Comparison of ENCODE assay signal across 18 cellular contexts in the genomic region with DNA sequence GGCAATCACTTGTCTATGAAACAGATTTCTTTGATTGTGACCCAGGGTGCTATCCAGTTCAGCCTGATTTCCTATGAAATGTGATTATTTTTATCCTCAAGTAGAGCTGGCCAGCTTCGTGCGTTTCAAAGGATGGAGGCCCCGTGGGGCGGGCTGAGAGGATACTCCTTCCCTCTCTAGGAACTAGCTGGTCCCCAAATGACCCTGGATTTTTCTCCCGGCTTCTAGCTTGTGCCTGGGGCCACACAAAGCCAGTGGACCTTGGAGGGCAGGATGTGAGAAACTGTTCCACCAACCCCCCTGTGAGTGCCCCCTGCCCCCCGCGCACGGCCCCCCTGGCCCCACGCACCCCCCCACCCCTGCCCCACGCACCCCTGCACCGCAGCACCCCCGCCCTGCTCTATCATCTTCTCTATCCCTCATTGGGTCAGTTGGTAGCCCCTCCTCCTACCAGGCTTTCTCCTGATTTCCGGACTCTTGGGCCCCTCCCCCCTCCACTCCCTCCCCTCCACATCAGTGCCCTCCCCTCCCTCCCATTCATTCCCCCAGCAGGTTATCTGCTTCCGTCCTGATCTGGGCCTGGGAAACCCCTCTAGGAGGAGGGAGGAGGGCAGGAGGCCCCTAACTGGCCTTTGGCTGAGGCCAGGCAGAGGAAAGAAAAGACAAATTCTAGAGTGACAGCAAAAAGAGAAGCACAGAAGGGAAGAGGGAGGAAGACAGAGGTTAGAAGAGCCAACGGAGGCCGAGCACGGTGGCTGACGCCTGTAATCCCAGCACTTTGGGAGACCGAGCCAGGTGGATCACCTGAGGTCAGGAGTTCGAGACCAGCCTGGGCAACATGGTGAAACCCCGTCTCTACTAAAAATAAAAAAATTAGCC. TPM values are rescaled to one million over a fixed set of nuclear protein-coding genes. Genes with fewer than 3 reads are reported as not detected.
DNase-seq lines count a peak whose midpoint lies in the region; ATAC-seq, FAIRE-seq and TF ChIP-seq lines count a peak whose summit lies in the region.
"Had no signal": no experiment of that assay in that cellular context is flagged by ENCODE, and none has a peak within 500 bp of the region (broad histone marks: within the 10 kb centered on the region; RNA-seq: fewer than 3 reads in every experiment).

No MANE protein-coding gene starts in this region.

- no peak overlapping the region for H3K4me3 ChIP-seq in BLaER1 treated with 17β-estradiol and CSF1 and Interleukin-3, amounts not matched to agents 10 nM and 100 nM
- no peak overlapping the region for H3K4me3 ChIP-seq in mesendoderm (ENCODE audit: low read length)
- H3K4me3 ChIP-seq: SJCRH30, stomach had no signal

- POLR2A ChIA-PET in activated CD8-positive, alpha-beta T cell treated with anti-CD3 and anti-CD28 coated beads for 36 hours (lab: Charles Lee), result no interaction called here

- H3K27ac ChIP-seq in BLaER1 treated with 17β-estradiol and CSF1 and Interleukin-3, amounts not matched to agents 10 nM and 100 nM, result peak overlapping the region in 4 of 11 experiments; percentile 5 to 48 (median 33); a peak in 4 of 22 replicates
- no peak overlapping the region for H3K27ac ChIP-seq in mesendoderm (ENCODE audit: low read depth, low read length)
- H3K27ac ChIP-seq: SJCRH30, stomach had no signal

- no peaks in the 10 kb centered on the region for H3K36me3 Mint-ChIP-seq in activated CD8-positive, alpha-beta T cell treated with anti-CD3 and anti-CD28 coated beads for 36 hours (ENCODE audit: low read depth)
- H3K36me3 Mint-ChIP-seq: brain had no signal

- no peak overlapping the region for H2BK5ac ChIP-seq in mesendoderm (ENCODE audit: low read length)

- H3K4me3 Mint-ChIP-seq in activated CD8-positive, alpha-beta T cell treated with anti-CD3 and anti-CD28 coated beads for 36 hours, result no peak overlapping the region
- H3K4me3 Mint-ChIP-seq: CD4-positive, alpha-beta T cell had no signal

- no peaks in the 10 kb centered on the region for H3K9me3 ChIP-seq in BLaER1 treated with 17β-estradiol and CSF1 and Interleukin-3, amounts not matched to agents 10 nM and 100 nM (replicated peaks in 1 of 11)
- H3K9me3 ChIP-seq: SJCRH30, stomach had no signal

- no peak overlapping the region for H4K5ac ChIP-seq in mesendoderm (ENCODE audit: low read length)

- H3K9me3 Mint-ChIP-seq in activated CD8-positive, alpha-beta T cell treated with anti-CD3 and anti-CD28 coated beads for 36 hours, result no peaks in the 10 kb centered on the region
- H3K9me3 Mint-ChIP-seq: CD4-positive, alpha-beta T cell had no signal

- H2BK120ac ChIP-seq in mesendoderm (ENCODE audit: low read depth, low read length), result no peak overlapping the region

- whole genome bisulfite sequencing in mesendoderm (ENCODE audit: extremely low coverage, insufficient coverage, low lambda C conversion rate), result no CpG with 5 or more reads among the region's 21 CpGs

- H3K27me3 Mint-ChIP-seq in activated CD8-positive, alpha-beta T cell treated with anti-CD3 and anti-CD28 coated beads for 36 hours, result no peaks in the 10 kb centered on the region
- H3K27me3 Mint-ChIP-seq: CD4-positive, alpha-beta T cell had no signal

- no peak overlapping the region for H3K4ac ChIP-seq in mesendoderm (ENCODE audit: low read depth, low read length)

- H3K4me1 ChIP-seq in BLaER1 treated with 17β-estradiol and CSF1 and Interleukin-3, amounts not matched to agents 10 nM and 100 nM, result peaks cover 25 to 64% (median 56%) of the 10 kb centered on the region in 10 experiments
- H3K4me1 ChIP-seq in mesendoderm (ENCODE audit: control insufficient read depth, low read depth, low read length), result no peaks in the 10 kb centered on the region

- H2AK5ac ChIP-seq in mesendoderm (ENCODE audit: low read length), result no peak overlapping the region

- H3K23ac ChIP-seq in mesendoderm (ENCODE audit: low read length), result no peak overlapping the region

- FAIRE-seq in GM12891 (lab: Jason Lieb, UNC), result peak; percentile 80
- FAIRE-seq: keratinocyte had no signal

- peak overlapping the region; percentile 76 for H3K27ac Mint-ChIP-seq in activated CD8-positive, alpha-beta T cell treated with anti-CD3 and anti-CD28 coated beads for 36 hours
- H3K27ac Mint-ChIP-seq: CD4-positive, alpha-beta T cell had no signal

- peak overlapping the region; percentile 22 for H3K56ac ChIP-seq in mesendoderm (ENCODE audit: low read length)

- DNase-seq in GM12891 (ENCODE audit: insufficient read length, low spot score) (no peak), mesendoderm (peak; percentile 90), AG20443 (ENCODE audit: low spot score) (no peak), D341Med (ENCODE audit: low spot score) (no peak), mesenteric fat pad (ENCODE audit: low spot score) (no peak)
- DNase-seq in activated CD8-positive, alpha-beta T cell treated with anti-CD3 and anti-CD28 coated beads for 36 hours, result no peak
- DNase-seq in stimulated activated CD4-positive, alpha-beta T cell treated with anti-CD3 and anti-CD28 coated beads, Interleukin-4, amount 100 ng/mL, for 4 hours, result no peak
- DNase-seq: activated CD4-positive, alpha-beta T cell treated with anti-CD3 and anti-CD28 coated beads for 1 hour; CD4-positive, alpha-beta T cell; effector memory CD4-positive, alpha-beta T cell; foreskin melanocyte; MM.1S; stomach had no signal

- no peaks in the 10 kb centered on the region for H3K79me2 ChIP-seq in mesendoderm (ENCODE audit: control insufficient read depth, insufficient read depth, low read length)

- intact Hi-C loops in activated CD8-positive, alpha-beta T cell treated with anti-CD3 and anti-CD28 coated beads for 36 hours (cut with micrococcal nuclease), result no loop called here

- no peak overlapping the region for H3K9ac ChIP-seq in BLaER1 treated with 17β-estradiol and CSF1 and Interleukin-3, amounts not matched to agents 10 nM and 100 nM
- no peak overlapping the region for H3K9ac ChIP-seq in mesendoderm (ENCODE audit: low read length)

- peaks cover 74 to 95% (median 88%) of the 10 kb centered on the region in 11 experiments for H3K27me3 ChIP-seq in BLaER1 treated with 17β-estradiol and CSF1 and Interleukin-3, amounts not matched to agents 10 nM and 100 nM
- no peaks in the 10 kb centered on the region for H3K27me3 ChIP-seq in mesendoderm (ENCODE audit: insufficient read depth, low read length, poor library complexity)
- H3K27me3 ChIP-seq: SJCRH30 had no signal

- ATAC-seq in activated CD8-positive, alpha-beta T cell treated with anti-CD3 and anti-CD28 coated beads for 36 hours, result peak; percentile 14

- H3K36me3 ChIP-seq in BLaER1 treated with 17β-estradiol and CSF1 and Interleukin-3, amounts not matched to agents 10 nM and 100 nM, result no peaks in the 10 kb centered on the region
- H3K36me3 ChIP-seq in mesendoderm (ENCODE audit: control insufficient read depth, insufficient read depth, low read length), result no peaks in the 10 kb centered on the region
- H3K36me3 ChIP-seq: SJCRH30, stomach had no signal

- CTCF ChIA-PET in activated CD8-positive, alpha-beta T cell treated with anti-CD3 and anti-CD28 coated beads for 36 hours (lab: Charles Lee), result no interaction called here

- peaks cover 47% of the 10 kb centered on the region for H3K4me1 Mint-ChIP-seq in activated CD8-positive, alpha-beta T cell treated with anti-CD3 and anti-CD28 coated beads for 36 hours (ENCODE audit: low read depth)

- no peak for TF ChIP-seq CTCF in activated CD8-positive, alpha-beta T cell treated with anti-CD3 and anti-CD28 coated beads for 36 hours (IDR thresholded peaks at IDR 0.05)

- peak overlapping the region; percentile 91 for H3K18ac ChIP-seq in mesendoderm (ENCODE audit: low read length)

- H4K20me1 ChIP-seq in BLaER1 treated with 17β-estradiol and CSF1 and Interleukin-3, amounts not matched to agents 10 nM and 100 nM, result 0 out of 22 replicates have a peak, but pooled peaks cover 0 to 4% (median 0%) of the 10 kb centered on the region in 11 experiments

- no peak for TF ChIP-seq POLR2A in GM12891 (IDR thresholded peaks at IDR 0.05; ENCODE audit: low read depth, low read length)

- H4K8ac ChIP-seq in mesendoderm (ENCODE audit: low read depth, low read length), result peak overlapping the region; percentile 76

- peak overlapping the region; percentile 45 for H2BK15ac ChIP-seq in mesendoderm (replicated peaks; ENCODE audit: low read depth)

- peak overlapping the region in 9 of 11 experiments; percentile 5 to 53 (median 46); a peak in 15 of 22 replicates for H3K4me2 ChIP-seq in BLaER1 treated with 17β-estradiol and CSF1 and Interleukin-3, amounts not matched to agents 10 nM and 100 nM
- no peak overlapping the region for H3K4me2 ChIP-seq in mesendoderm (ENCODE audit: low read length)

- H3K79me1 ChIP-seq in mesendoderm (ENCODE audit: low read length), result no peaks in the 10 kb centered on the region

TF ChIP-seq in GM12891, 5 proteins besides CTCF, POLR2A, EP300 and RAD21:
- TF ChIP-seq SPI1 (IDR thresholded peaks at IDR 0.05; ENCODE audit: low read depth, low read length) (no peak), TAF1 (IDR thresholded peaks at IDR 0.05; ENCODE audit: low read depth, low read length) (no peak), PAX5 (IDR thresholded peaks at IDR 0.05; ENCODE audit: insufficient read depth, low read length, severe bottlenecking) (no peak), POU2F2 (IDR thresholded peaks at IDR 0.05; ENCODE audit: low read depth, low read length) (no peak), POLR2AphosphoS5 (IDR thresholded peaks at IDR 0.05; ENCODE audit: low read depth, low read length) (no peak)

RNA-seq across cellular contexts. Expression of a gene that starts 3.3 kb away (rescaled TPM):
- polyA plus RNA-seq in GM12891 (2012; ENCODE audit: low read depth, missing spikeins), result 0.69 TPM
- under 1 TPM; 0.16 to 0.38 TPM for total RNA-seq in activated CD8-positive, alpha-beta T cell treated with anti-CD3 and anti-CD28 coated beads for 36 hours
- polyA plus RNA-seq in mesendoderm (2013, experiment 1 of 2), result 0.22 TPM
- polyA plus RNA-seq in mesendoderm (2013, experiment 2 of 2), result 0.10 TPM
- total RNA-seq in mesenteric fat pad, result 9.6 TPM
- total RNA-seq: HT1080 had no signal
- polyA plus RNA-seq: keratinocyte had no signal

RNA-seq across cellular contexts. Expression of a gene that starts 37.6 kb away (rescaled TPM):
- polyA plus RNA-seq in GM12891 (2012; ENCODE audit: low read depth, missing spikeins), result 111 TPM
- 100 to 1,000 TPM; 117 to 123 TPM for total RNA-seq in activated CD8-positive, alpha-beta T cell treated with anti-CD3 and anti-CD28 coated beads for 36 hours
- not detected for polyA plus RNA-seq in mesendoderm (2013, experiment 1 of 2)
- polyA plus RNA-seq in mesendoderm (2013, experiment 2 of 2), result not detected
- 24.3 TPM for total RNA-seq in mesenteric fat pad
- total RNA-seq: HT1080, SJCRH30 had no signal
